1 cellular context compared by ENCODE assay signal in the genomic region with DNA sequence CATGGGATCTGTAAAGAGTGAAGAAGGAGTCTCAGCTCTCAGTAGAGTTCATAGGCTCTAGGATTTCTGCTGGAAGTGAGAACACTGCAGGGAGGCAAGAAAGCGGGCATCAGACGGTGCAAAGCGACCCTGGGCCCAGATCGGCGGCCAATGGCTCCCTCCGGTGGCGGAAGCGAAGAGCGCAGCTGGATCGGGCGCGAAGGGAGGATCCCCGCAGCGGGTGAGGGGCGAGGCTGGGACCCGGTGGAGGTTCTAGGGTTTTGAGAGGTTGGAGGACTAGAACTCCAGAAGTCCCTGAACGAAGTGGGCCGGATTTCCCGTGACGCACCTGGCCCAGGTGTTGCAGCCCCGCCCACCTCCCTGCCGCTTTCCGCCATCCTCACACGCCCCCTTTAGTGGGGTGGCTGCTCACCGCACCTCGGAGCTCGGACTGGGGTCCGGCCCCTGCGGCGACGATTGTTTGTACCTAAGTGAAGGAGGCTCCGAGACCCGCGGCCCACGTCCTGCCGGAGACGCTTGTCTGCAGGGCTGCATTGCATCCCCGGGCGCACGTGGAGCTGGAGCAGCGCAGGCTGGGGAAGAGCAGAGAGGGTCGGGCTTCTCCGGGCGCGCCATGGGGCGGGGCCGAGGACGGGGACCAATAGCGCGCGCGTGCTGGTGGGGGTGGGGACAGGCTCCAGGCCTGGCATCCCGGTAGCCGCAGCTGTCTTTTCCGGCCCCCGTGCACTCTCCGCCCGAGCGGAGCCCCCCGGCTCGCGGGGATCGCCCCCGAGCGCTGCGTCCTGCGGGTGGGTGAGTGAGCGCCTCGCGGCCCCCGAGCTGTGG.
TF ChIP-seq lines count a peak whose summit lies in the region.

A gene with protein sequence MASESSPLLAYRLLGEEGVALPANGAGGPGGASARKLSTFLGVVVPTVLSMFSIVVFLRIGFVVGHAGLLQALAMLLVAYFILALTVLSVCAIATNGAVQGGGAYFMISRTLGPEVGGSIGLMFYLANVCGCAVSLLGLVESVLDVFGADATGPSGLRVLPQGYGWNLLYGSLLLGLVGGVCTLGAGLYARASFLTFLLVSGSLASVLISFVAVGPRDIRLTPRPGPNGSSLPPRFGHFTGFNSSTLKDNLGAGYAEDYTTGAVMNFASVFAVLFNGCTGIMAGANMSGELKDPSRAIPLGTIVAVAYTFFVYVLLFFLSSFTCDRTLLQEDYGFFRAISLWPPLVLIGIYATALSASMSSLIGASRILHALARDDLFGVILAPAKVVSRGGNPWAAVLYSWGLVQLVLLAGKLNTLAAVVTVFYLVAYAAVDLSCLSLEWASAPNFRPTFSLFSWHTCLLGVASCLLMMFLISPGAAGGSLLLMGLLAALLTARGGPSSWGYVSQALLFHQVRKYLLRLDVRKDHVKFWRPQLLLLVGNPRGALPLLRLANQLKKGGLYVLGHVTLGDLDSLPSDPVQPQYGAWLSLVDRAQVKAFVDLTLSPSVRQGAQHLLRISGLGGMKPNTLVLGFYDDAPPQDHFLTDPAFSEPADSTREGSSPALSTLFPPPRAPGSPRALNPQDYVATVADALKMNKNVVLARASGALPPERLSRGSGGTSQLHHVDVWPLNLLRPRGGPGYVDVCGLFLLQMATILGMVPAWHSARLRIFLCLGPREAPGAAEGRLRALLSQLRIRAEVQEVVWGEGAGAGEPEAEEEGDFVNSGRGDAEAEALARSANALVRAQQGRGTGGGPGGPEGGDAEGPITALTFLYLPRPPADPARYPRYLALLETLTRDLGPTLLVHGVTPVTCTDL (plus strand): TSS at position 666 of the 825 bp plus-strand sequence. CDS start 1,485 bp downstream, outside the sequence.

TF ChIP-seq in HepG2, 621 proteins besides CTCF, POLR2A, EP300 and RAD21 (continued from another document and continues in another):
- TF ChIP-seq POLR2AphosphoS2 (IDR thresholded peaks at IDR 0.05; ENCODE audit: low read depth, low read length): no peak
- TF ChIP-seq ZNF256 (CRISPR knock-in tag; conservative IDR thresholded peaks at IDR 0.05): no peak
- TF ChIP-seq SOX5 (CRISPR knock-in tag; IDR thresholded peaks at IDR 0.05; ENCODE audit: borderline replicate concordance): no peak
- TF ChIP-seq TBP (CRISPR knock-in tag; IDR thresholded peaks at IDR 0.05): no peak
- no peak for TF ChIP-seq HES4 (CRISPR knock-in tag; IDR thresholded peaks at IDR 0.05; ENCODE audit: borderline replicate concordance)
- peak; percentile 88 for TF ChIP-seq DMAP1 (CRISPR knock-in tag; IDR thresholded peaks at IDR 0.05)
- no peak for TF ChIP-seq ZNF775 (CRISPR knock-in tag; IDR thresholded peaks at IDR 0.05; ENCODE audit: borderline replicate concordance)
- TF ChIP-seq ZNF772 (CRISPR knock-in tag; IDR thresholded peaks at IDR 0.05): 0 out of 2 replicates have a peak, but pooled peaks have one; percentile 62
- no peak for TF ChIP-seq MAFF (IDR thresholded peaks at IDR 0.05; ENCODE audit: low read depth, low read length)
- no peak for TF ChIP-seq ZNF83 (CRISPR knock-in tag; IDR thresholded peaks at IDR 0.05; ENCODE audit: borderline replicate concordance)
- no peak for TF ChIP-seq MAFK (conservative IDR thresholded peaks at IDR 0.05 in 1 of 2, IDR thresholded peaks at IDR 0.05 in 1 of 2; ENCODE audit: low read length in 2 of 2)
- no peak for TF ChIP-seq MEF2D (CRISPR knock-in tag; IDR thresholded peaks at IDR 0.05)
- no peak for TF ChIP-seq ATF7-NPFF (CRISPR knock-in tag; IDR thresholded peaks at IDR 0.05; ENCODE audit: low read depth)
- no peak for TF ChIP-seq ZBTB7A (CRISPR knock-in tag; IDR thresholded peaks at IDR 0.05)
- TF ChIP-seq, protein P1, sequence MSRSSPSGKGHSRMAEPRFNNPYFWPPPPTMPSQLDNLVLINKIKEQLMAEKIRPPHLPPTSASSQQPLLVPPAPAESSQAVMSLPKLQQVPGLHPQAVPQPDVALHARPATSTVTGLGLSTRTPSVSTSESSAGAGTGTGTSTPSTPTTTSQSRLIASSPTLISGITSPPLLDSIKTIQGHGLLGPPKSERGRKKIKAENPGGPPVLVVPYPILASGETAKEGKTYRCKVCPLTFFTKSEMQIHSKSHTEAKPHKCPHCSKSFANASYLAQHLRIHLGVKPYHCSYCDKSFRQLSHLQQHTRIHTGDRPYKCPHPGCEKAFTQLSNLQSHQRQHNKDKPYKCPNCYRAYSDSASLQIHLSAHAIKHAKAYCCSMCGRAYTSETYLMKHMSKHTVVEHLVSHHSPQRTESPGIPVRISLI (CRISPR knock-in tag; IDR thresholded peaks at IDR 0.05; ENCODE audit: borderline replicate concordance): no peak
- no peak for TF ChIP-seq HNRNPUL1 (IDR thresholded peaks at IDR 0.05; ENCODE audit: low read depth, low read length)
- no peak for TF ChIP-seq HNF1A (IDR thresholded peaks at IDR 0.05; ENCODE audit: low read depth)
- 0 out of 2 replicates have a peak, but pooled peaks have one; percentile 45 for TF ChIP-seq HNF1A (CRISPR knock-in tag; IDR thresholded peaks at IDR 0.05; ENCODE audit: borderline replicate concordance)
- peak; percentile 65; the same call in 1 of the 2 replicates for TF ChIP-seq KDM5B (CRISPR knock-in tag; IDR thresholded peaks at IDR 0.05; ENCODE audit: borderline replicate concordance)
- no peak for TF ChIP-seq ZNF207 (IDR thresholded peaks at IDR 0.05; ENCODE audit: borderline replicate concordance)
- TF ChIP-seq ZNF430 (CRISPR knock-in tag; IDR thresholded peaks at IDR 0.05): no peak
- no peak for TF ChIP-seq ISL2 (CRISPR knock-in tag; IDR thresholded peaks at IDR 0.05)
- no peak for TF ChIP-seq TCF7L2 (IDR thresholded peaks at IDR 0.05; ENCODE audit: low read depth, low read length)
- 0 out of 2 replicates have a peak, but pooled peaks have one; percentile 28 for TF ChIP-seq GATAD2A (CRISPR knock-in tag; IDR thresholded peaks at IDR 0.05)
- no peak for TF ChIP-seq ETV5 (CRISPR knock-in tag; IDR thresholded peaks at IDR 0.05; ENCODE audit: borderline replicate concordance)
- 0 out of 2 replicates have a peak, but pooled peaks have one; percentile 22 for TF ChIP-seq RFXAP (CRISPR knock-in tag; IDR thresholded peaks at IDR 0.05; ENCODE audit: borderline replicate concordance)
- TF ChIP-seq, protein P2, sequence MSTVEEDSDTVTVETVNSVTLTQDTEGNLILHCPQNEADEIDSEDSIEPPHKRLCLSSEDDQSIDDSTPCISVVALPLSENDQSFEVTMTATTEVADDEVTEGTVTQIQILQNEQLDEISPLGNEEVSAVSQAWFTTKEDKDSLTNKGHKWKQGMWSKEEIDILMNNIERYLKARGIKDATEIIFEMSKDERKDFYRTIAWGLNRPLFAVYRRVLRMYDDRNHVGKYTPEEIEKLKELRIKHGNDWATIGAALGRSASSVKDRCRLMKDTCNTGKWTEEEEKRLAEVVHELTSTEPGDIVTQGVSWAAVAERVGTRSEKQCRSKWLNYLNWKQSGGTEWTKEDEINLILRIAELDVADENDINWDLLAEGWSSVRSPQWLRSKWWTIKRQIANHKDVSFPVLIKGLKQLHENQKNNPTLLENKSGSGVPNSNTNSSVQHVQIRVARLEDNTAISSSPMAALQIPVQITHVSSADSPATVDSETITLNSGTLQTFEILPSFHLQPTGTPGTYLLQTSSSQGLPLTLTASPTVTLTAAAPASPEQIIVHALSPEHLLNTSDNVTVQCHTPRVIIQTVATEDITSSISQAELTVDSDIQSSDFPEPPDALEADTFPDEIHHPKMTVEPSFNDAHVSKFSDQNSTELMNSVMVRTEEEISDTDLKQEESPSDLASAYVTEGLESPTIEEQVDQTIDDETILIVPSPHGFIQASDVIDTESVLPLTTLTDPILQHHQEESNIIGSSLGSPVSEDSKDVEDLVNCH (CRISPR knock-in tag; IDR thresholded peaks at IDR 0.05): no peak; the same call in 1 of the 2 replicates
- TF ChIP-seq ZBTB20 (CRISPR knock-in tag; IDR thresholded peaks at IDR 0.05; ENCODE audit: borderline replicate concordance, low read depth): no peak
- no peak for TF ChIP-seq ZNF24 (IDR thresholded peaks at IDR 0.05)
- TF ChIP-seq, protein P3, sequence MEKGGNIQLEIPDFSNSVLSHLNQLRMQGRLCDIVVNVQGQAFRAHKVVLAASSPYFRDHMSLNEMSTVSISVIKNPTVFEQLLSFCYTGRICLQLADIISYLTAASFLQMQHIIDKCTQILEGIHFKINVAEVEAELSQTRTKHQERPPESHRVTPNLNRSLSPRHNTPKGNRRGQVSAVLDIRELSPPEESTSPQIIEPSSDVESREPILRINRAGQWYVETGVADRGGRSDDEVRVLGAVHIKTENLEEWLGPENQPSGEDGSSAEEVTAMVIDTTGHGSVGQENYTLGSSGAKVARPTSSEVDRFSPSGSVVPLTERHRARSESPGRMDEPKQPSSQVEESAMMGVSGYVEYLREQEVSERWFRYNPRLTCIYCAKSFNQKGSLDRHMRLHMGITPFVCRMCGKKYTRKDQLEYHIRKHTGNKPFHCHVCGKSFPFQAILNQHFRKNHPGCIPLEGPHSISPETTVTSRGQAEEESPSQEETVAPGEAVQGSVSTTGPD (CRISPR knock-in tag; IDR thresholded peaks at IDR 0.05): no peak
- peak; percentile 64 for TF ChIP-seq AGO2 (optimal IDR thresholded peaks at IDR 0.05; ENCODE audit: low read depth, low read length)
- TF ChIP-seq JARID2 (CRISPR knock-in tag; IDR thresholded peaks at IDR 0.05; ENCODE audit: insufficient replicate concordance): no peak
- no peak for TF ChIP-seq RFX1 (IDR thresholded peaks at IDR 0.05)
- no peak for TF ChIP-seq ZNF749 (CRISPR knock-in tag; IDR thresholded peaks at IDR 0.05; ENCODE audit: borderline replicate concordance)
- peak; percentile 60; the same call in 1 of the 2 replicates for TF ChIP-seq FOXJ3 (CRISPR knock-in tag; IDR thresholded peaks at IDR 0.05; ENCODE audit: borderline replicate concordance)
- TF ChIP-seq SNAPC2 (CRISPR knock-in tag; IDR thresholded peaks at IDR 0.05): no peak
- TF ChIP-seq TFDP1 (CRISPR knock-in tag; IDR thresholded peaks at IDR 0.05; ENCODE audit: borderline replicate concordance): no peak
- no peak for TF ChIP-seq TOE1 (CRISPR knock-in tag; IDR thresholded peaks at IDR 0.05)
- TF ChIP-seq RERE (CRISPR knock-in tag; IDR thresholded peaks at IDR 0.05; ENCODE audit: low read depth): no peak
- peak; percentile 38; the same call in 1 of the 2 replicates for TF ChIP-seq FOXO1 (CRISPR knock-in tag; IDR thresholded peaks at IDR 0.05)
- no peak for TF ChIP-seq ZSCAN30 (CRISPR knock-in tag; IDR thresholded peaks at IDR 0.05)
